9 cellular contexts compared by ENCODE assay signal in the genomic region with DNA sequence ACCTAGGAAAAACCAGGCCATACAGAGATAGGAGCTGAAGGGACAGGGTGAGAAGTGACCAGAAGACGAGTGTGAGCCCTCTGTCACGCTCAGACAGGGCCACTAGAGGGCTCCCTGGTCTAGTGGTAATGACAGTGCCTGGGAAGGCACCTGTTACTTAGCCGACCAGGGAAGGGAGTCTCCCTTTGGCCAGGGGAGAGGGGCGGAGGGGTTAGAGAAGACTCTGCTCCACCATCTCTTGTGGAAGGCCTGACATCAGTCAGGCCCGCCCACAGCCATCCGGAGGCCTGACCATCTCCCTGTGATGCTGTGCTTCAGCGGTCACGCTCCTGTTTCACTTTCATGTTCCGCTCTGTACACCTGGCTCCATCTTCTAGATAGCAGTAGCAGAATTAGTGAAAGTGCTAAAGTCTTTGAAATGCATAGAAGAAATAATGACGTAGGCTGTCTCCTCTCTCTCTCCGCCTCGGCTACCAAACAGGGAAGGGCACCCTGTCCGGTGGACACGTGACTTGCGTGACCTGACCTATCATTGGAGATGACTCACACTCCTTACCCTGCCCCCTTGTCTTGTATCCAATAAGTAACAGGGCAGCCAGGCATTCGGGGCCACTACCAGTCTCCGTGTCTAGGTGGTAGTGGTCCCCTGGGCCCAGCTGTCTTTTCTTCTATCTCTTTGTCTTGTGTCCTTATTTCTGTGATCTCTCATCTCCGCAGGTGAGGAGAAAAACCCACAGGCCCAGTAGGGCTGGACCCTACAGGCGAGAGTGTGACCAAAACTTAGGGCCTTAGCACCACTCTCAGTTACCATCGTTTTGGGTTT. TPM values are rescaled to one million over a fixed set of nuclear protein-coding genes. Genes with fewer than 3 reads are reported as not detected.
DNase-seq lines count a peak whose midpoint lies in the region; ATAC-seq and TF ChIP-seq lines count a peak whose summit lies in the region.
"Had no signal": no experiment of that assay in that cellular context is flagged by ENCODE, and none has a peak within 500 bp of the region (broad histone marks: within the 10 kb centered on the region; RNA-seq: fewer than 3 reads in every experiment).

No MANE protein-coding gene starts in this region.

- ATAC-seq in GM19328 (IDR thresholded peaks at IDR 0.05; ENCODE audit: unreplicated experiment) (peak; percentile 97), HG03442 (IDR thresholded peaks at IDR 0.05; ENCODE audit: unreplicated experiment) (peak; percentile 93), Right ventricle myocardium inferior (no peak), aorta (ENCODE audit: low FRiP score) (peak; percentile 59)

- no peak for TF ChIP-seq POLR2A in prostate gland (IDR thresholded peaks at IDR 0.05)

- TF ChIP-seq CTCF in prostate gland (IDR thresholded peaks at IDR 0.05), result peak; percentile 10 to 67 (median 48)

- H3K9me3 ChIP-seq in prostate gland, result no peaks in the 10 kb centered on the region
- H3K9me3 ChIP-seq in aorta (ENCODE audit: control insufficient read depth, low read length), result no peaks in the 10 kb centered on the region

- H3K27me3 ChIP-seq in prostate gland (replicated peaks; ENCODE audit: insufficient read depth) (no peaks in the 10 kb centered on the region), aorta (ENCODE audit: control insufficient read depth in 1 of 2, insufficient read depth in 2 of 2, low read length in 1 of 2) (no peaks in the 10 kb centered on the region)

- H3K4me1 ChIP-seq in prostate gland (replicated peaks) (no peaks in the 10 kb centered on the region), aorta (ENCODE audit: control insufficient read depth in 1 of 2, insufficient read depth in 2 of 2, low read length in 2 of 2) (no peaks in the 10 kb centered on the region)

- H3K36me3 ChIP-seq in prostate gland (no peaks in the 10 kb centered on the region), aorta (ENCODE audit: control insufficient read depth in 1 of 2, insufficient read depth in 2 of 2, low read length in 1 of 2) (no peaks in the 10 kb centered on the region)

- 57% methylated on average over 20 of the region's 20 CpGs for WGBS in prostate gland
- 59 to 62% methylated on average over 20 of the region's 20 CpGs for WGBS in aorta, 2 donors

- H3K4me3 ChIP-seq in prostate gland, result no peak overlapping the region
- H3K4me3 ChIP-seq in aorta (ENCODE audit: low read length in 2 of 2), result no peak overlapping the region

- intact Hi-C loops in Right ventricle myocardium inferior (cut with DNase I), result no loop called here
- intact Hi-C loops in prostate gland (cut with DNase I), result no loop called here
- intact Hi-C loops in aorta (cut with DNase I), result no loop called here

- DNase-seq in CMK (ENCODE audit: low read depth) (peak; percentile 32), RKO (ENCODE audit: low spot score) (peak; percentile 63), Right ventricle myocardium inferior (ENCODE audit: missing footprints) (peak; percentile 77), prostate gland (ENCODE audit: low spot score) (peak; percentile 56), aorta (peak; percentile 76 to 82)
- peak; percentile 56 for DNase-seq in activated gamma-delta T cell treated with anti-CD3 and anti-CD28 coated beads, Interleukin-2, amount 50 U/mL, for 16 hours (ENCODE audit: low read depth)

- no peak overlapping the region for H3K27ac ChIP-seq in prostate gland
- H3K27ac ChIP-seq in aorta (ENCODE audit: low read depth in 1 of 2, low read length in 2 of 2), result no peak overlapping the region

RNA-seq across cellular contexts. Expression of gene HTT-AS, which starts 26.7 kb away (rescaled TPM):
- total RNA-seq in Right ventricle myocardium inferior (not detected), prostate gland (not detected), aorta (not detected)
- polyA plus RNA-seq in aorta, result not detected
- total RNA-seq: glomerular endothelial cell had no signal

RNA-seq across cellular contexts. Expression of gene HTT, which starts 26.8 kb away (rescaled TPM):
- total RNA-seq in Right ventricle myocardium inferior (24.2 TPM), prostate gland (10 to 100 TPM; 37.8 to 97.8 TPM), aorta (10 to 100 TPM; 64.4 to 82.7 TPM)
- 10 to 100 TPM in 1 of 2 donors, 1 to 10 TPM in 1; 5.1 to 17.8 TPM for polyA plus RNA-seq in aorta
